17 cellular contexts compared by ENCODE assay signal in genomic region chr2:128454980-128455709, GRCh38.
A peak's percentile ranks its signal among the peaks of the same experiment; 100 is the strongest.
DNase-seq lines count a peak whose midpoint lies in the region; ATAC-seq and TF ChIP-seq lines count a peak whose summit lies in the region.
"Had no signal": no experiment of that assay in that cellular context is flagged by ENCODE, and none has a peak within 500 bp of the region (broad histone marks: within the 10 kb centered on the region; RNA-seq: fewer than 3 reads in every experiment).

No MANE protein-coding gene starts in this region.

- no peaks in the 10 kb centered on the region for H3K9me3 Mint-ChIP-seq in natural killer cell treated with Interleukin-12 subunit alpha and Interleukin-12 subunit beta and Interleukin-15 and Interleukin-18, amount 100 ng/mL, for 72 hours
- no peaks in the 10 kb centered on the region for H3K9me3 Mint-ChIP-seq in natural killer cell

- no peak overlapping the region for H3K18ac ChIP-seq in mesendoderm (ENCODE audit: low read length)

- no peak overlapping the region for H3K4me3 Mint-ChIP-seq in natural killer cell treated with Interleukin-12 subunit alpha and Interleukin-12 subunit beta and Interleukin-15 and Interleukin-18, amount 100 ng/mL, for 72 hours
- H3K4me3 Mint-ChIP-seq in natural killer cell: no peak overlapping the region
- H3K4me3 Mint-ChIP-seq: CD14-positive monocyte, IgD-negative memory B cell had no signal

- H3K27me3 Mint-ChIP-seq in natural killer cell treated with Interleukin-12 subunit alpha and Interleukin-12 subunit beta and Interleukin-15 and Interleukin-18, amount 100 ng/mL, for 72 hours: peaks cover 6 to 21% of the 10 kb centered on the region in 2 donors
- H3K27me3 Mint-ChIP-seq in natural killer cell (ENCODE audit: low read depth in 2 of 2): peaks cover 10 to 20% of the 10 kb centered on the region in 2 donors

- H3K9me3 ChIP-seq in esophagus muscularis mucosa (no peaks in the 10 kb centered on the region), spleen (peaks cover 0 to under 1% (median 0%) of the 10 kb centered on the region in 8 donors)

- H4K8ac ChIP-seq in mesendoderm (ENCODE audit: low read depth, low read length): no peak overlapping the region

- no peak overlapping the region for H2AK5ac ChIP-seq in mesendoderm (ENCODE audit: low read length)

- H2BK15ac ChIP-seq in mesendoderm (replicated peaks; ENCODE audit: low read depth): no peak overlapping the region

- no peak overlapping the region for H2BK5ac ChIP-seq in mesendoderm (ENCODE audit: low read length)

- no peak overlapping the region for H4K5ac ChIP-seq in mesendoderm (ENCODE audit: low read length)

- WGBS in esophagus muscularis mucosa: 88% methylated on average over 9 of the region's 11 CpGs
- WGBS in spleen, 5 donors: 89 to 92% (median 92%) methylated on average over 11 of the region's 11 CpGs
- no CpG with 5 or more reads among the region's 11 CpGs for WGBS in mesendoderm (ENCODE audit: extremely low coverage, insufficient coverage, low lambda C conversion rate)

- no peaks in the 10 kb centered on the region for H3K4me1 Mint-ChIP-seq in natural killer cell treated with Interleukin-12 subunit alpha and Interleukin-12 subunit beta and Interleukin-15 and Interleukin-18, amount 100 ng/mL, for 72 hours (ENCODE audit: low read depth in 2 of 2)
- no peaks in the 10 kb centered on the region for H3K4me1 Mint-ChIP-seq in natural killer cell
- H3K4me1 Mint-ChIP-seq: IgD-negative memory B cell had no signal

- no peak overlapping the region for H3K4me2 ChIP-seq in mesendoderm (ENCODE audit: low read length)
- H3K4me2 ChIP-seq: PC-9 had no signal

- no peak overlapping the region for H2BK120ac ChIP-seq in mesendoderm (ENCODE audit: low read depth, low read length)

- H3K36me3 ChIP-seq in esophagus muscularis mucosa (no peaks in the 10 kb centered on the region), spleen (no peaks in the 10 kb centered on the region), mesendoderm (ENCODE audit: control insufficient read depth, insufficient read depth, low read length) (no peaks in the 10 kb centered on the region)

- no peak overlapping the region for H3K27ac Mint-ChIP-seq in natural killer cell treated with Interleukin-12 subunit alpha and Interleukin-12 subunit beta and Interleukin-15 and Interleukin-18, amount 100 ng/mL, for 72 hours
- H3K27ac Mint-ChIP-seq in natural killer cell: no peak overlapping the region
- H3K27ac Mint-ChIP-seq: IgD-negative memory B cell had no signal

- TF ChIP-seq CTCF in natural killer cell (IDR thresholded peaks at IDR 0.05) (no peak), esophagus muscularis mucosa (IDR thresholded peaks at IDR 0.05) (no peak), spleen (IDR thresholded peaks at IDR 0.05 in 8 of 11, conservative IDR thresholded peaks at IDR 0.05 in 3 of 11) (no peak)

- H3K79me2 ChIP-seq in mesendoderm (ENCODE audit: control insufficient read depth, insufficient read depth, low read length): no peaks in the 10 kb centered on the region

- no peak overlapping the region for H3K27ac ChIP-seq in esophagus muscularis mucosa (replicated peaks in 1 of 4)
- H3K27ac ChIP-seq in spleen: no peak overlapping the region
- H3K27ac ChIP-seq in mesendoderm (ENCODE audit: low read depth, low read length): no peak overlapping the region
- H3K27ac ChIP-seq: PC-9 had no signal

- intact Hi-C loops in natural killer cell (cut with micrococcal nuclease): no loop called here
- intact Hi-C loops in esophagus muscularis mucosa (cut with DNase I): no loop called here
- intact Hi-C loops in spleen (cut with DNase I; ENCODE audit: low total_unique reads): no loop called here

- H3K79me1 ChIP-seq in mesendoderm (ENCODE audit: low read length): no peaks in the 10 kb centered on the region

- no peak overlapping the region for H3K4ac ChIP-seq in mesendoderm (ENCODE audit: low read depth, low read length)

- no peak for ATAC-seq in natural killer cell treated with Interleukin-12 subunit alpha and Interleukin-12 subunit beta and Interleukin-15 and Interleukin-18, amount 100 ng/mL, for 72 hours
- no peak for ATAC-seq in natural killer cell
- no peak for ATAC-seq in GM19328 (IDR thresholded peaks at IDR 0.05; ENCODE audit: unreplicated experiment)
- no peak for ATAC-seq in HG02623 (IDR thresholded peaks at IDR 0.05; ENCODE audit: unreplicated experiment)
- ATAC-seq: HCT116 had no signal

- peaks cover 0 to 4% (median 0%) of the 10 kb centered on the region in 4 donors for H3K4me1 ChIP-seq in esophagus muscularis mucosa
- H3K4me1 ChIP-seq in spleen: peaks cover 0 to 17% (median 8%) of the 10 kb centered on the region in 6 donors
- no peaks in the 10 kb centered on the region for H3K4me1 ChIP-seq in mesendoderm (ENCODE audit: control insufficient read depth, low read depth, low read length)

- H3K4me3 ChIP-seq in esophagus muscularis mucosa (no peak overlapping the region), spleen (no peak overlapping the region), mesendoderm (ENCODE audit: low read length) (no peak overlapping the region)
- H3K4me3 ChIP-seq: PC-9 had no signal

- no peak overlapping the region for H3K23ac ChIP-seq in mesendoderm (ENCODE audit: low read length)

- no peaks in the 10 kb centered on the region for H3K36me3 Mint-ChIP-seq in natural killer cell treated with Interleukin-12 subunit alpha and Interleukin-12 subunit beta and Interleukin-15 and Interleukin-18, amount 100 ng/mL, for 72 hours
- H3K36me3 Mint-ChIP-seq in natural killer cell: no peaks in the 10 kb centered on the region
- H3K36me3 Mint-ChIP-seq: CD14-positive monocyte had no signal

- H3K9ac ChIP-seq in mesendoderm (ENCODE audit: low read length): no peak overlapping the region

- peak; percentile 10 for DNase-seq in natural killer cell treated with Interleukin-12 subunit alpha and Interleukin-12 subunit beta and Interleukin-15 and Interleukin-18, amount 100 ng/mL, for 72 hours (ENCODE audit: low spot score)
- DNase-seq in natural killer cell (no peak), esophagus muscularis mucosa (ENCODE audit: extremely low spot score) (peak; percentile 72), spleen (peak; percentile 62), mesendoderm (no peak), T-helper 9 cell (no peak)
- DNase-seq: COR-L47, NCI-H1930, NCI-H2171, NCI-H446 treated with DMSO at 0.1 percent for 48 hours, NCI-H748 treated with DMSO at 0.1 percent for 48 hours, PC-9 had no signal

- TF ChIP-seq POLR2A in esophagus muscularis mucosa (IDR thresholded peaks at IDR 0.05; ENCODE audit: low read depth): no peak
- TF ChIP-seq POLR2A in spleen (IDR thresholded peaks at IDR 0.05): no peak

- peaks cover 0 to 18% (median 0%) of the 10 kb centered on the region in 4 donors for H3K27me3 ChIP-seq in esophagus muscularis mucosa
- H3K27me3 ChIP-seq in spleen (replicated peaks in 1 of 7): peaks cover 0 to 6% (median 0%) of the 10 kb centered on the region in 7 donors
- H3K27me3 ChIP-seq in mesendoderm (ENCODE audit: insufficient read depth, low read length, poor library complexity): no peaks in the 10 kb centered on the region

- no peak overlapping the region for H3K56ac ChIP-seq in mesendoderm (ENCODE audit: low read length)

- TF ChIP-seq EP300 in esophagus muscularis mucosa (IDR thresholded peaks at IDR 0.05): no peak

Comparison
In these comparisons a context has a peak if more than half of its experiments do, and no peak if none do; other contexts are left out.
1. DNase-seq: peak in natural killer cell treated with Interleukin-12 subunit alpha and Interleukin-12 subunit beta and Interleukin-15 and Interleukin-18, amount 100 ng/mL, for 72 hours (single experiment), esophagus muscularis mucosa (single experiment) and spleen (single experiment); none in natural killer cell (single experiment), mesendoderm (single experiment) and T-helper 9 cell (single experiment).